ENCODE assay signal across 1 cellular context in genomic region chr16:24989417-24989978, GRCh38.
TF ChIP-seq lines count a peak whose summit lies in the region.

No MANE protein-coding gene starts in this region.

TF ChIP-seq in SK-N-SH, 30 proteins besides CTCF, POLR2A, EP300 and RAD21 (continued from another document):
- TF ChIP-seq FOSL2 (IDR thresholded peaks at IDR 0.05; ENCODE audit: borderline replicate concordance, low read depth), result no peak
- no peak for TF ChIP-seq ZBTB33 (IDR thresholded peaks at IDR 0.05; ENCODE audit: borderline replicate concordance, low read depth)
- peak; percentile 52; the same call in 1 of the 2 replicates for TF ChIP-seq TCF12 (IDR thresholded peaks at IDR 0.05)
- TF ChIP-seq SMC3 (IDR thresholded peaks at IDR 0.05; ENCODE audit: low read depth, low read length), result no peak
- TF ChIP-seq, protein P1, sequence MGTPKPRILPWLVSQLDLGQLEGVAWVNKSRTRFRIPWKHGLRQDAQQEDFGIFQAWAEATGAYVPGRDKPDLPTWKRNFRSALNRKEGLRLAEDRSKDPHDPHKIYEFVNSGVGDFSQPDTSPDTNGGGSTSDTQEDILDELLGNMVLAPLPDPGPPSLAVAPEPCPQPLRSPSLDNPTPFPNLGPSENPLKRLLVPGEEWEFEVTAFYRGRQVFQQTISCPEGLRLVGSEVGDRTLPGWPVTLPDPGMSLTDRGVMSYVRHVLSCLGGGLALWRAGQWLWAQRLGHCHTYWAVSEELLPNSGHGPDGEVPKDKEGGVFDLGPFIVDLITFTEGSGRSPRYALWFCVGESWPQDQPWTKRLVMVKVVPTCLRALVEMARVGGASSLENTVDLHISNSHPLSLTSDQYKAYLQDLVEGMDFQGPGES (IDR thresholded peaks at IDR 0.05; ENCODE audit: low read depth, low read length), result no peak
- TF ChIP-seq EZH2phosphoT487 (IDR thresholded peaks at IDR 0.05; ENCODE audit: borderline replicate concordance, low read depth), result no peak
- no peak for TF ChIP-seq GATA2 (CRISPR knock-in tag; IDR thresholded peaks at IDR 0.05)
- no peak for TF ChIP-seq SIN3A (IDR thresholded peaks at IDR 0.05; ENCODE audit: borderline replicate concordance, low read depth, low read length)
- TF ChIP-seq YY1 (IDR thresholded peaks at IDR 0.05; ENCODE audit: low read depth), result no peak
- TF ChIP-seq PBX3 (IDR thresholded peaks at IDR 0.05), result peak; percentile 49; the same call in 1 of the 2 replicates
- TF ChIP-seq ELF1 (IDR thresholded peaks at IDR 0.05), result no peak
- TF ChIP-seq RXRA (IDR thresholded peaks at IDR 0.05; ENCODE audit: borderline replicate concordance, low read depth), result no peak
- TF ChIP-seq, protein P2, sequence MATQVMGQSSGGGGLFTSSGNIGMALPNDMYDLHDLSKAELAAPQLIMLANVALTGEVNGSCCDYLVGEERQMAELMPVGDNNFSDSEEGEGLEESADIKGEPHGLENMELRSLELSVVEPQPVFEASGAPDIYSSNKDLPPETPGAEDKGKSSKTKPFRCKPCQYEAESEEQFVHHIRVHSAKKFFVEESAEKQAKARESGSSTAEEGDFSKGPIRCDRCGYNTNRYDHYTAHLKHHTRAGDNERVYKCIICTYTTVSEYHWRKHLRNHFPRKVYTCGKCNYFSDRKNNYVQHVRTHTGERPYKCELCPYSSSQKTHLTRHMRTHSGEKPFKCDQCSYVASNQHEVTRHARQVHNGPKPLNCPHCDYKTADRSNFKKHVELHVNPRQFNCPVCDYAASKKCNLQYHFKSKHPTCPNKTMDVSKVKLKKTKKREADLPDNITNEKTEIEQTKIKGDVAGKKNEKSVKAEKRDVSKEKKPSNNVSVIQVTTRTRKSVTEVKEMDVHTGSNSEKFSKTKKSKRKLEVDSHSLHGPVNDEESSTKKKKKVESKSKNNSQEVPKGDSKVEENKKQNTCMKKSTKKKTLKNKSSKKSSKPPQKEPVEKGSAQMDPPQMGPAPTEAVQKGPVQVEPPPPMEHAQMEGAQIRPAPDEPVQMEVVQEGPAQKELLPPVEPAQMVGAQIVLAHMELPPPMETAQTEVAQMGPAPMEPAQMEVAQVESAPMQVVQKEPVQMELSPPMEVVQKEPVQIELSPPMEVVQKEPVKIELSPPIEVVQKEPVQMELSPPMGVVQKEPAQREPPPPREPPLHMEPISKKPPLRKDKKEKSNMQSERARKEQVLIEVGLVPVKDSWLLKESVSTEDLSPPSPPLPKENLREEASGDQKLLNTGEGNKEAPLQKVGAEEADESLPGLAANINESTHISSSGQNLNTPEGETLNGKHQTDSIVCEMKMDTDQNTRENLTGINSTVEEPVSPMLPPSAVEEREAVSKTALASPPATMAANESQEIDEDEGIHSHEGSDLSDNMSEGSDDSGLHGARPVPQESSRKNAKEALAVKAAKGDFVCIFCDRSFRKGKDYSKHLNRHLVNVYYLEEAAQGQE (IDR thresholded peaks at IDR 0.05; ENCODE audit: low read depth, low read length), result no peak
- no peak for TF ChIP-seq RCOR1 (IDR thresholded peaks at IDR 0.05; ENCODE audit: low read length)
- TF ChIP-seq POLR2AphosphoS5 (IDR thresholded peaks at IDR 0.05; ENCODE audit: low read depth, low read length), result no peak
- TF ChIP-seq MEF2A (IDR thresholded peaks at IDR 0.05; ENCODE audit: borderline replicate concordance, low read depth), result no peak
- TF ChIP-seq NFIC (IDR thresholded peaks at IDR 0.05; ENCODE audit: borderline replicate concordance), result peak; percentile 40; the same call in 1 of the 2 replicates
- no peak for TF ChIP-seq MXI1 (IDR thresholded peaks at IDR 0.05; ENCODE audit: low read depth, low read length)
- TF ChIP-seq FOXJ3 (CRISPR knock-in tag; IDR thresholded peaks at IDR 0.05), result no peak
- TF ChIP-seq TEAD4 (IDR thresholded peaks at IDR 0.05; ENCODE audit: borderline replicate concordance, insufficient read depth), result no peak
- TF ChIP-seq NRF1 (IDR thresholded peaks at IDR 0.05; ENCODE audit: low read depth, low read length), result no peak
- TF ChIP-seq USF2 (IDR thresholded peaks at IDR 0.05; ENCODE audit: borderline replicate concordance, low read depth, low read length), result no peak
- TF ChIP-seq GABPA (IDR thresholded peaks at IDR 0.05; ENCODE audit: low read depth), result no peak
